Comparison of ENCODE assay signal across 8 cellular contexts in the genomic region with DNA sequence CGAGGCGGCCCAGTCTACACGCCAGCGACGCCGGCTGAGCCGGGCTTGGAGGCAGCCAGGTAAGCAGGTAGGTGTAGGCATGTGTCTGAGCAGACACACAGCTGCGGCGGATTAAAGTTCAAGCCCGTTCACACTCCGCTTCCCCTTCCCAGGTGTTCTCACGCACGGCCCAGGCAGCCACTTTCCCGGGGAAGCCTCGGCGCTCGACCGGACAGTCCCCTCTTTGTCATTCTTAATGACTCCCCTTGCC. TPM values are rescaled to one million over a fixed set of nuclear protein-coding genes. Genes with fewer than 3 reads are reported as not detected.
DNase-seq lines count a peak whose midpoint lies in the region; ATAC-seq and TF ChIP-seq lines count a peak whose summit lies in the region.

No MANE protein-coding gene starts in this region.

- H3K9me3 Mint-ChIP-seq in activated naive CD4-positive, alpha-beta T cell treated with anti-CD3 and anti-CD28 coated beads, Interleukin-2, amount 50 U/mL, for 72 hours: no peaks in the 10 kb centered on the region

- DNase-seq in NCI-H2081 (lab: John Stamatoyannopoulos, UW) (peak; percentile 7 to 30), NCI-H2081 treated with DMSO at 0.1 percent for 48 hours (lab: John Stamatoyannopoulos, UW) (no peak), iPS-NIHi11 (ENCODE audit: low spot score) (peak; percentile 59), NCI-H446 treated with DMSO at 0.1 percent for 48 hours (lab: John Stamatoyannopoulos, UW) (no peak), DMS 273 (lab: John Stamatoyannopoulos, UW; ENCODE audit: unreplicated experiment) (no peak)
- peak in 1 of 2 donors; percentile 77 for DNase-seq in activated naive CD4-positive, alpha-beta T cell treated with anti-CD3 and anti-CD28 coated beads, Interleukin-2, amount 50 U/mL, for 72 hours (ENCODE audit: low spot score in 2 of 2)
- peak; percentile 0 to 8 for DNase-seq in stimulated activated CD8-positive, alpha-beta memory T cell treated with anti-CD3 and anti-CD28 coated beads, Interleukin-7, amount 100 ng/mL, for 48 hours (ENCODE audit: extremely low read depth in 1 of 2, low read depth in 1 of 2)

- ATAC-seq in activated naive CD4-positive, alpha-beta T cell treated with anti-CD3 and anti-CD28 coated beads, Interleukin-2, amount 50 U/mL, for 72 hours: peak; percentile 39 to 70

- no peak for TF ChIP-seq EP300 in Ishikawa (IDR thresholded peaks at IDR 0.05; ENCODE audit: borderline replicate concordance)

- H3K27ac Mint-ChIP-seq in activated naive CD4-positive, alpha-beta T cell treated with anti-CD3 and anti-CD28 coated beads, Interleukin-2, amount 50 U/mL, for 72 hours: peak overlapping the region in 1 of 2 donors; percentile 85

- no peak for TF ChIP-seq RAD21 in Ishikawa (IDR thresholded peaks at IDR 0.05; ENCODE audit: low read depth)

- no peaks in the 10 kb centered on the region for H3K36me3 Mint-ChIP-seq in activated naive CD4-positive, alpha-beta T cell treated with anti-CD3 and anti-CD28 coated beads, Interleukin-2, amount 50 U/mL, for 72 hours

TF ChIP-seq in Ishikawa, 13 proteins besides CTCF, POLR2A, EP300 and RAD21:
- TF ChIP-seq, protein P1, sequence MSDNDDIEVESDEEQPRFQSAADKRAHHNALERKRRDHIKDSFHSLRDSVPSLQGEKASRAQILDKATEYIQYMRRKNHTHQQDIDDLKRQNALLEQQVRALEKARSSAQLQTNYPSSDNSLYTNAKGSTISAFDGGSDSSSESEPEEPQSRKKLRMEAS (IDR thresholded peaks at IDR 0.05): peak; percentile 58; the same call in 1 of the 2 replicates
- TF ChIP-seq TEAD4 (IDR thresholded peaks at IDR 0.05) (0 out of 2 replicates have a peak, but pooled peaks have one; percentile 4), CEBPB (IDR thresholded peaks at IDR 0.05) (no peak)

RNA-seq across cellular contexts. Expression of gene TGFA, which starts 0.4 kb away (rescaled TPM):
- 1 to 10 TPM in 1 of 2 donors, under 1 TPM in 1; 0.19 to 1.8 TPM for total RNA-seq in activated naive CD4-positive, alpha-beta T cell treated with anti-CD3 and anti-CD28 coated beads, Interleukin-2, amount 50 U/mL, for 72 hours

Comparison
In these comparisons a context has a peak if more than half of its experiments do, and no peak if none do; other contexts are left out.
1. DNase-seq: peak in NCI-H2081 (2 of 2), iPS-NIHi11 (single experiment) and stimulated activated CD8-positive, alpha-beta memory T cell treated with anti-CD3 and anti-CD28 coated beads, Interleukin-7, amount 100 ng/mL, for 48 hours (2 of 2); none in NCI-H2081 treated with DMSO at 0.1 percent for 48 hours (single experiment), NCI-H446 treated with DMSO at 0.1 percent for 48 hours (single experiment) and DMS 273 (single experiment).